ENCODE assay signal across 1 cellular context in genomic region chr9:38380872-38381534, GRCh38.
TF ChIP-seq lines count a peak whose summit lies in the region.

No MANE protein-coding gene starts in this region.

TF ChIP-seq in K562, 482 proteins besides CTCF, POLR2A, EP300 and RAD21 (continued from another document and continues in another):
- TF ChIP-seq ZBTB9 (CRISPR knock-in tag; IDR thresholded peaks at IDR 0.05) (0 out of 2 replicates have a peak, but pooled peaks have one; percentile 34), TEAD1 (CRISPR knock-in tag; IDR thresholded peaks at IDR 0.05) (peak in 1 of 2 experiments; percentile 23; a peak in 1 of 4 replicates), PHB2 (IDR thresholded peaks at IDR 0.05; ENCODE audit: low read depth) (no peak), ZNF316 (IDR thresholded peaks at IDR 0.05) (peak; percentile 88), XRCC4 (IDR thresholded peaks at IDR 0.05; ENCODE audit: extremely low read depth, insufficient read depth, insufficient read length) (no peak), ZFP91 (CRISPR knock-in tag; IDR thresholded peaks at IDR 0.05) (no peak), TARDBP (IDR thresholded peaks at IDR 0.05) (no peak), MAZ (CRISPR knock-in tag; conservative IDR thresholded peaks at IDR 0.05 in 1 of 2, IDR thresholded peaks at IDR 0.05 in 1 of 2) (peak in 1 of 2 experiments; percentile 34; a peak in 2 of 4 replicates), RREB1 (CRISPR knock-in tag; IDR thresholded peaks at IDR 0.05) (0 out of 2 replicates have a peak, but pooled peaks have one; percentile 24), ZNF644 (tag; IDR thresholded peaks at IDR 0.05; ENCODE audit: low read depth) (0 out of 2 replicates have a peak, but pooled peaks have one; percentile 70), TRIM24 (IDR thresholded peaks at IDR 0.05) (0 out of 4 replicates have a peak, but pooled peaks of 1 of the 2 experiments have one; percentile 31), ZSCAN32 (CRISPR knock-in tag; IDR thresholded peaks at IDR 0.05) (no peak), PYGO2 (tag; IDR thresholded peaks at IDR 0.05) (peak; percentile 61; the same call in 1 of the 2 replicates), MTA2 (IDR thresholded peaks at IDR 0.05; ENCODE audit: low read depth) (no peak), SMAD4 (CRISPR knock-in tag; conservative IDR thresholded peaks at IDR 0.05) (0 out of 2 replicates have a peak, but pooled peaks have one; percentile 22), MYC (IDR thresholded peaks at IDR 0.05; ENCODE audit: low read depth, low read length) (peak; percentile 50; the same call in 1 of the 2 replicates), MYC (CRISPR knock-in tag; IDR thresholded peaks at IDR 0.05; ENCODE audit: borderline replicate concordance, low read depth) (no peak), ZNF3 (CRISPR knock-in tag; IDR thresholded peaks at IDR 0.05) (no peak), ELK3 (CRISPR knock-in tag; IDR thresholded peaks at IDR 0.05) (no peak), HDAC2 (IDR thresholded peaks at IDR 0.05) (0 out of 2 replicates have a peak, but pooled peaks have one; percentile 26), TCF7L2 (IDR thresholded peaks at IDR 0.05; ENCODE audit: low read depth, low read length) (no peak), MAFG (tag; conservative IDR thresholded peaks at IDR 0.05) (peak; percentile 91), NR2C1 (IDR thresholded peaks at IDR 0.05) (no peak), NR2C1 (tag; IDR thresholded peaks at IDR 0.05) (no peak), L3MBTL2 (IDR thresholded peaks at IDR 0.05) (peak; percentile 94), RBBP5 (IDR thresholded peaks at IDR 0.05; ENCODE audit: borderline replicate concordance, insufficient read depth, low read length, poor library complexity, severe bottlenecking) (peak; percentile 70), DEAF1 (CRISPR knock-in tag; IDR thresholded peaks at IDR 0.05) (no peak), NFE2 (IDR thresholded peaks at IDR 0.05; ENCODE audit: low read depth) (peak; percentile 97), ZNF146 (CRISPR knock-in tag; IDR thresholded peaks at IDR 0.05; ENCODE audit: unreplicated experiment) (no peak), GATAD2B (IDR thresholded peaks at IDR 0.05; ENCODE audit: borderline replicate concordance) (no peak; the same call in 1 of the 2 replicates), TCF15 (CRISPR knock-in tag; IDR thresholded peaks at IDR 0.05) (peak; percentile 7; the same call in 1 of the 2 replicates), CUX1 (CRISPR knock-in tag; IDR thresholded peaks at IDR 0.05) (peak; percentile 72; the same call in 1 of the 2 replicates), ARNT (IDR thresholded peaks at IDR 0.05) (no peak), SMARCC2 (IDR thresholded peaks at IDR 0.05; ENCODE audit: low read depth) (peak; percentile 40; the same call in 1 of the 2 replicates), MXD1 (CRISPR knock-in tag; IDR thresholded peaks at IDR 0.05; ENCODE audit: borderline replicate concordance, poor library complexity, severe bottlenecking) (no peak), HDAC1 (IDR thresholded peaks at IDR 0.05) (0 out of 4 replicates have a peak, but pooled peaks of 1 of the 2 experiments have one; percentile 12), ZNF639 (CRISPR knock-in tag; conservative IDR thresholded peaks at IDR 0.05 in 1 of 2, IDR thresholded peaks at IDR 0.05 in 1 of 2) (peak in 1 of 2 experiments; percentile 64; a peak in 2 of 4 replicates)
